In the genomic region with DNA sequence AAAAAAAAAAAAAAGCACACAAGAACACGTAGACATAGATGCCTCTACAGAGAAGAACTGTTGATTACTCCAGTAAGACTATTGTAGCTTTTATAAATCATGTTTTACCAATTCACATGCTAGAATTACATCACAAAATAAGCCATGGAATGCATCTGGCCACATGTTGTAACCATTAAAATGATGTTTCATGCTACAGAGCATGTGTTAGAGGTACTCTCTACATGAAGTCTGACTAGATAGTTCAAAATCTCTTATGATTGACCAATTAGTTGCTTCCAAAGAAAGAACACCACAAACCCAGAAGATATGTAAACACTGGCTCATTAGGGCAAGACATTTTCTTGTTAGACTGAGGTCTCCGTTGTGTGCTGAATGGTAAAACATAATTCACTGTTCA, we compare ENCODE assay signal across 20 cellular contexts.
DNase-seq lines count a peak whose midpoint lies in the region; ATAC-seq lines count a peak whose summit lies in the region.
"Had no signal": no experiment of that assay in that cellular context is flagged by ENCODE, and none has a peak within 500 bp of the region (broad histone marks: within the 10 kb centered on the region; RNA-seq: fewer than 3 reads in every experiment).

No MANE protein-coding gene starts in this region.

- DNase-seq in AG08396 (ENCODE audit: low spot score) (peak; percentile 4), GM04503 (ENCODE audit: low read depth) (peak; percentile 57), NCI-H1930 (lab: John Stamatoyannopoulos, UW) (peak; percentile 48 to 63), fibroblast of peridontal ligament (ENCODE audit: extremely low read depth) (peak; percentile 91), putamen (ENCODE audit: low spot score) (no peak), activated T-cell treated with anti-CD3 and anti-CD28 coated beads for 4 hours (no peak), left cardiac atrium (no peak)
- DNase-seq: activated CD4-positive, alpha-beta T cell treated with anti-CD3 and anti-CD28 coated beads for 48 hours; activated naive CD4-positive, alpha-beta T cell; activated T-cell treated with anti-CD3 and anti-CD28 coated beads, Interleukin-2, amount 50 U/mL, for 4 hours; adrenal gland; endodermal cell; esophagus squamous epithelium; glutamatergic neuron; NCI-H1105; NCI-H446; OCI-M1; stimulated activated CD8-positive, alpha-beta memory T cell treated with anti-CD3 and anti-CD28 coated beads, Interleukin-4, amount 100 ng/mL, for 48 hours; trophoblast cell had no signal

- no peak for ATAC-seq in left cardiac atrium
- no peak for ATAC-seq in HG03460 (IDR thresholded peaks at IDR 0.05; ENCODE audit: unreplicated experiment)
- ATAC-seq: activated T-cell treated with anti-CD3 and anti-CD28 coated beads, Interleukin-2, amount 50 U/mL, for 4 hours had no signal

- intact Hi-C loops in left cardiac atrium (cut with DNase I), result no loop called here

Comparison
In these comparisons a context has a peak if more than half of its experiments do, and no peak if none do; other contexts are left out.
1. DNase-seq: peak in AG08396 (single experiment), GM04503 (single experiment), NCI-H1930 (2 of 2) and fibroblast of peridontal ligament (single experiment); none in putamen (single experiment), activated T-cell treated with anti-CD3 and anti-CD28 coated beads for 4 hours (single experiment) and left cardiac atrium (single experiment).